Comparison of ENCODE assay signal across 12 cellular contexts in genomic region chr17:14310584-14310983, GRCh38. TPM values are rescaled to one million over a fixed set of nuclear protein-coding genes. Genes with fewer than 3 reads are reported as not detected.
A peak's percentile ranks its signal among the peaks of the same experiment; 100 is the strongest.
DNase-seq lines count a peak whose midpoint lies in the region; ATAC-seq and TF ChIP-seq lines count a peak whose summit lies in the region.
"Had no signal": no experiment of that assay in that cellular context is flagged by ENCODE, and none has a peak within 500 bp of the region (broad histone marks: within the 10 kb centered on the region; RNA-seq: fewer than 3 reads in every experiment).

No MANE protein-coding gene starts in this region.

- H3K27ac Mint-ChIP-seq in activated T-cell treated with anti-CD3 and anti-CD28 coated beads, Interleukin-2, amount 50 U/mL, for 72 hours, result peak overlapping the region; percentile 20
- H3K27ac Mint-ChIP-seq: stimulated activated memory B cell treated with anti-CD40 and anti-IgM and Interleukin-4, amounts not matched to agents 10 μg/mL and 1 μg/mL and 100 μg/mL, for 72 hours had no signal

- H3K4me1 ChIP-seq in right cardiac atrium (ENCODE audit: control insufficient read depth, insufficient read depth, low read length) (peaks cover 2% of the 10 kb centered on the region), skeletal muscle satellite cell (ENCODE audit: control insufficient read depth, insufficient read depth, low read length) (peaks cover 42% of the 10 kb centered on the region), mucosa of descending colon (ENCODE audit: low read depth) (no peaks in the 10 kb centered on the region)

- H3K4me3 ChIP-seq in WERI-Rb-1 (ENCODE audit: low read depth, low read length) (no peak overlapping the region), right cardiac atrium (ENCODE audit: low read length) (no peak overlapping the region), skeletal muscle satellite cell (ENCODE audit: low read length) (peak overlapping the region; percentile 75), mucosa of descending colon (no peak overlapping the region)

- H3K27me3 Mint-ChIP-seq in activated T-cell treated with anti-CD3 and anti-CD28 coated beads, Interleukin-2, amount 50 U/mL, for 72 hours (ENCODE audit: low read depth), result no peaks in the 10 kb centered on the region

- peaks cover 47% of the 10 kb centered on the region for H3K4me1 Mint-ChIP-seq in activated T-cell treated with anti-CD3 and anti-CD28 coated beads, Interleukin-2, amount 50 U/mL, for 72 hours (ENCODE audit: low read depth)

- peak overlapping the region; percentile 82 for H3K9ac ChIP-seq in skeletal muscle satellite cell (ENCODE audit: low read depth, low read length)

- H3K27me3 ChIP-seq in WERI-Rb-1 (ENCODE audit: insufficient read depth, low read depth, severe bottlenecking) (no peaks in the 10 kb centered on the region), right cardiac atrium (ENCODE audit: control insufficient read depth, insufficient read depth) (no peaks in the 10 kb centered on the region), skeletal muscle satellite cell (ENCODE audit: control insufficient read depth, insufficient read depth, low read length) (no peaks in the 10 kb centered on the region)

- DNase-seq in activated T-cell treated with anti-CD3 and anti-CD28 coated beads, Interleukin-2, amount 50 U/mL, for 72 hours, result no peak
- DNase-seq in activated T-cell treated with anti-CD3 and anti-CD28 coated beads, Interleukin-2, amount 50 U/mL, for 48 hours, result no peak
- no peak for DNase-seq in WERI-Rb-1
- peak; percentile 35 to 63 (median 55) for DNase-seq in right cardiac atrium
- DNase-seq in mucosa of descending colon, result no peak
- DNase-seq in hippocampal formation (lab: John Stamatoyannopoulos, UW), result no peak
- no peak for DNase-seq in SIG-M5 treated with dmso at 0.1 percent for 504 hours (lab: John Stamatoyannopoulos, UW; ENCODE audit: unreplicated experiment)
- DNase-seq: effector CD4-positive, alpha-beta T cell; RPMI8226 had no signal

- peaks cover 3 to 7% of the 10 kb centered on the region in 2 donors for H3K36me3 Mint-ChIP-seq in activated T-cell treated with anti-CD3 and anti-CD28 coated beads, Interleukin-2, amount 50 U/mL, for 72 hours (ENCODE audit: insufficient read depth in 2 of 2)

- no peak for TF ChIP-seq CTCF in WERI-Rb-1 (IDR thresholded peaks at IDR 0.05; ENCODE audit: low read depth, low read length)
- TF ChIP-seq CTCF in mucosa of descending colon (IDR thresholded peaks at IDR 0.05), result no peak

- H3K4me3 Mint-ChIP-seq in activated T-cell treated with anti-CD3 and anti-CD28 coated beads, Interleukin-2, amount 50 U/mL, for 72 hours, result peak overlapping the region; percentile 83 to 88

- peak overlapping the region; percentile 94 for H3K27ac ChIP-seq in WERI-Rb-1
- no peak overlapping the region for H3K27ac ChIP-seq in right cardiac atrium (ENCODE audit: low read length)
- H3K27ac ChIP-seq: VCaP had no signal

- intact Hi-C loops in right cardiac atrium (cut with DNase I), result no loop called here
- intact Hi-C loops in mucosa of descending colon (cut with DNase I, micrococcal nuclease), result no loop called here

- H3K36me3 ChIP-seq in WERI-Rb-1 (peaks cover 50% of the 10 kb centered on the region), skeletal muscle satellite cell (ENCODE audit: insufficient read depth, low read length) (peaks cover 17% of the 10 kb centered on the region), mucosa of descending colon (ENCODE audit: low read depth) (no peaks in the 10 kb centered on the region)

- 34% methylated on average over 7 of the region's 7 CpGs for WGBS in right cardiac atrium

- no peaks in the 10 kb centered on the region for H3K9me3 Mint-ChIP-seq in activated T-cell treated with anti-CD3 and anti-CD28 coated beads, Interleukin-2, amount 50 U/mL, for 72 hours
- H3K9me3 Mint-ChIP-seq: stimulated activated memory B cell treated with anti-CD40 and anti-IgM and Interleukin-4, amounts not matched to agents 10 μg/mL and 1 μg/mL and 100 μg/mL, for 72 hours had no signal

- H3K9me3 ChIP-seq in WERI-Rb-1 (ENCODE audit: severe bottlenecking) (no peaks in the 10 kb centered on the region), right cardiac atrium (ENCODE audit: control insufficient read depth, low read length) (no peaks in the 10 kb centered on the region), skeletal muscle satellite cell (replicated peaks; ENCODE audit: low read length) (no peaks in the 10 kb centered on the region), mucosa of descending colon (no peaks in the 10 kb centered on the region)

- no peak for ATAC-seq in activated T-cell treated with anti-CD3 and anti-CD28 coated beads, Interleukin-2, amount 50 U/mL, for 72 hours (replicated peaks in 1 of 2)
- ATAC-seq in right cardiac atrium (peak; percentile 44 to 66), mucosa of descending colon (no peak)
- ATAC-seq: stimulated activated memory B cell treated with anti-CD40 and anti-IgM and Interleukin-4, amounts not matched to agents 10 μg/mL and 1 μg/mL and 100 μg/mL, for 72 hours had no signal

- H3K4me2 ChIP-seq in skeletal muscle satellite cell (ENCODE audit: low read length), result peak overlapping the region; percentile 95

RNA-seq across cellular contexts. Expression of gene HS3ST3B1, which starts 9.7 kb away (rescaled TPM):
- total RNA-seq in activated T-cell treated with anti-CD3 and anti-CD28 coated beads, Interleukin-2, amount 50 U/mL, for 72 hours, result 10 to 100 TPM; 10.8 to 17.1 TPM
- total RNA-seq in right cardiac atrium (1 to 10 TPM; 1.1 to 2.6 (median 2.1) TPM), mucosa of descending colon (1 to 10 TPM; 1.4 to 1.6 (median 1.5) TPM)
- 0.93 TPM for polyA plus RNA-seq in right cardiac atrium
- 31.4 and 34.9 TPM in 2 replicates for total RNA-seq in skeletal muscle satellite cell (2012; rRNA removed)

Comparison
In these comparisons a context has a peak if more than half of its experiments do, and no peak if none do; other contexts are left out.
1. ATAC-seq: peak in right cardiac atrium (2 of 2); none in activated T-cell treated with anti-CD3 and anti-CD28 coated beads, Interleukin-2, amount 50 U/mL, for 72 hours (0 of 2) and mucosa of descending colon (single experiment).
2. DNase-seq: peak in right cardiac atrium (3 of 3); none in activated T-cell treated with anti-CD3 and anti-CD28 coated beads, Interleukin-2, amount 50 U/mL, for 72 hours (0 of 2), activated T-cell treated with anti-CD3 and anti-CD28 coated beads, Interleukin-2, amount 50 U/mL, for 48 hours (0 of 2), WERI-Rb-1 (single experiment), mucosa of descending colon (0 of 3), hippocampal formation (0 of 2) and SIG-M5 treated with dmso at 0.1 percent for 504 hours (single experiment).